Comparison of ENCODE assay signal across 6 cellular contexts in the genomic region with DNA sequence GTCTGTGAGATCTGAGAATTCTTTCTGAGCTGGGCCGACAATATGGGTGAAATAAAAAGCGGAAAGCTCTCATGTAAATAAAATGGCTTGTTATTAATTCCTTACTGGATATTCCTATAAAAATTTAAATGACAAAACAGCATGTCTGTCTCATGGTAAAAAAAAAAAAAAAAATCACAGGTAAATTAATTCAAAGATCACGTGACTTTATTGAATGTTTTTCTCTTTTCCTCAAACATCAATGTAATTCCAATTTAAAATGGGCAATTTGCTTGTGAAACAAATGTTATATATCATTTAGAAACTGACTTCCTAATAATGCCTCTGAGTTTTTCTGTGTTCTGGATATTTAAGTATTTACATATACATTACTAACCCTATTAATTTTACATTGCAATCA.
"Had no signal": no experiment of that assay in that cellular context is flagged by ENCODE, and none has a peak within 500 bp of the region (broad histone marks: within the 10 kb centered on the region; RNA-seq: fewer than 3 reads in every experiment).

No MANE protein-coding gene starts in this region.

- H3K9ac ChIP-seq: KMS-11 had no signal

- H3K4me2 ChIP-seq: KMS-11 had no signal

- H3K27ac ChIP-seq: HL-60, KMS-11 had no signal

- DNase-seq: IMR-90, KBM-7, KG1 had no signal

- FAIRE-seq: HTR-8/SVneo had no signal
